In genomic region chr15:32677238-32677750, GRCh38 we compare ENCODE assay signal across 1 cellular context.
TF ChIP-seq lines count a peak whose summit lies in the region.

No MANE protein-coding gene starts in this region.

TF ChIP-seq in A549, 52 proteins besides CTCF, POLR2A, EP300 and RAD21 (continued from another document):
- TF ChIP-seq HMGXB4 (CRISPR knock-in tag; IDR thresholded peaks at IDR 0.05; ENCODE audit: borderline replicate concordance) (no peak), CEBPB (IDR thresholded peaks at IDR 0.05) (peak; percentile 94 to 98)
